ENCODE assay signal across 12 cellular contexts in genomic region chr18:74898965-74899364, GRCh38.
DNase-seq lines count a peak whose midpoint lies in the region; ATAC-seq lines count a peak whose summit lies in the region.
"Had no signal": no experiment of that assay in that cellular context is flagged by ENCODE, and none has a peak within 500 bp of the region (broad histone marks: within the 10 kb centered on the region; RNA-seq: fewer than 3 reads in every experiment).

No MANE protein-coding gene starts in this region.

- no peak for ATAC-seq in GM21529 (IDR thresholded peaks at IDR 0.05; ENCODE audit: unreplicated experiment)
- no peak for ATAC-seq in GM18520 (IDR thresholded peaks at IDR 0.05; ENCODE audit: unreplicated experiment)
- no peak for ATAC-seq in HG03135 (IDR thresholded peaks at IDR 0.05; ENCODE audit: unreplicated experiment)

- in situ Hi-C loops in SK-MEL-5 (cut with HindIII; ENCODE audit: low pct_unique_long_range_greater_than_20kb, low sequenced_read_pairs): no loop called here

- DNase-seq in AG20443 (ENCODE audit: low spot score) (peak; percentile 21), HT1080 (ENCODE audit: low read depth) (peak; percentile 94), SK-MEL-5 (ENCODE audit: low read depth, low spot score) (peak; percentile 52), kidney glomerular epithelial cell (lab: John Stamatoyannopoulos, UW) (peak; percentile 78), SKM-1 treated with dmso at 0.1 percent for 144 hours (lab: John Stamatoyannopoulos, UW; ENCODE audit: unreplicated experiment) (no peak)
- DNase-seq: activated naive CD4-positive, alpha-beta T cell treated with Interleukin-2 at 50 U/mL for 16 hours; CD4-positive, alpha-beta T cell; midbrain; NCI-H82 had no signal
